ENCODE assay signal across 19 cellular contexts in genomic region chr20:16125810-16126209, GRCh38.
DNase-seq lines count a peak whose midpoint lies in the region; ATAC-seq and TF ChIP-seq lines count a peak whose summit lies in the region.
"Had no signal": no experiment of that assay in that cellular context is flagged by ENCODE, and none has a peak within 500 bp of the region (broad histone marks: within the 10 kb centered on the region; RNA-seq: fewer than 3 reads in every experiment).

No MANE protein-coding gene starts in this region.

- H3K79me2 ChIP-seq in trophoblast cell (ENCODE audit: control insufficient read depth, insufficient read depth, low read length, poor library complexity) (no peaks in the 10 kb centered on the region), H9 (ENCODE audit: insufficient read depth, low read length) (no peaks in the 10 kb centered on the region)

- H3K27ac ChIP-seq in SJSA1 (peak overlapping the region; percentile 96), trophoblast cell (ENCODE audit: low read depth, low read length) (no peak overlapping the region), H9 (ENCODE audit: insufficient read length, low read depth, low read length) (no peak overlapping the region)
- H3K27ac ChIP-seq: adrenal gland, KMS-11 had no signal

- H2BK12ac ChIP-seq in trophoblast cell (ENCODE audit: low read length) (no peak overlapping the region), H9 (ENCODE audit: insufficient read length, low read depth, low read length) (no peak overlapping the region)

- intact Hi-C loops in left ventricle myocardium superior (cut with micrococcal nuclease): no loop called here

- no peak overlapping the region for H3K56ac ChIP-seq in H9 (ENCODE audit: insufficient read length, low read depth, low read length)

- no peak overlapping the region for H3T11ph ChIP-seq in H9 (ENCODE audit: low read length)

- H2AK5ac ChIP-seq in trophoblast cell (ENCODE audit: low read length) (no peak overlapping the region), H9 (ENCODE audit: insufficient read length, low read length) (no peak overlapping the region)

- no CpG with 5 or more reads among the region's 4 CpGs for WGBS in trophoblast cell (ENCODE audit: extremely low coverage, insufficient coverage, insufficient read length)
- no CpG with 5 or more reads among the region's 4 CpGs for WGBS in H9 (ENCODE audit: extremely low coverage, insufficient read length, low lambda C conversion rate)

- H4K12ac ChIP-seq in trophoblast cell (ENCODE audit: low read depth, low read length): no peak overlapping the region

- H2BK15ac ChIP-seq in H9 (ENCODE audit: low read depth, low read length): no peak overlapping the region

- no peak overlapping the region for H3K4me3 ChIP-seq in SJSA1
- no peak overlapping the region for H3K4me3 ChIP-seq in trophoblast cell (ENCODE audit: low read depth, low read length)
- H3K4me3 ChIP-seq: adrenal gland had no signal

- H3K23ac ChIP-seq in trophoblast cell (ENCODE audit: low read length): no peak overlapping the region
- H3K23ac ChIP-seq in H9 (ENCODE audit: insufficient read length, low read depth, low read length): no peak overlapping the region

- H3K27me3 Mint-ChIP-seq in H9 (ENCODE audit: low read depth): no peaks in the 10 kb centered on the region; the same call in 1 of the 2 replicates
- H3K27me3 Mint-ChIP-seq: CD4-positive, CD25-positive, alpha-beta regulatory T cell had no signal

- no peaks in the 10 kb centered on the region for H4K20me1 ChIP-seq in H9 (ENCODE audit: control insufficient read depth, insufficient read depth, insufficient read length)

- H3K27me3 ChIP-seq in SJSA1 (replicated peaks) (no peaks in the 10 kb centered on the region), trophoblast cell (ENCODE audit: insufficient read depth, low read length) (no peaks in the 10 kb centered on the region), H9 (ENCODE audit: insufficient read depth, low read length) (no peaks in the 10 kb centered on the region)
- H3K27me3 ChIP-seq: adrenal gland had no signal

- no peaks in the 10 kb centered on the region for H3K4me1 Mint-ChIP-seq in H9
- H3K4me1 Mint-ChIP-seq: CD4-positive, CD25-positive, alpha-beta regulatory T cell; T-cell had no signal

- H3K9me3 ChIP-seq in SJSA1 (replicated peaks) (no peaks in the 10 kb centered on the region), trophoblast cell (ENCODE audit: insufficient read depth, low read depth, low read length) (no peaks in the 10 kb centered on the region), H9 (ENCODE audit: control insufficient read depth, low read depth, low read length) (no peaks in the 10 kb centered on the region)
- H3K9me3 ChIP-seq: adrenal gland had no signal

- H4K91ac ChIP-seq in trophoblast cell (ENCODE audit: low read depth, low read length) (no peak overlapping the region), H9 (ENCODE audit: insufficient read length, low read depth, low read length) (no peak overlapping the region)

- no peak overlapping the region for H2AFZ ChIP-seq in trophoblast cell (ENCODE audit: insufficient read depth, low read length, poor library complexity)
- H2AFZ ChIP-seq in H9 (ENCODE audit: low read length): no peak overlapping the region

- H3K9ac ChIP-seq in trophoblast cell (ENCODE audit: low read length) (no peak overlapping the region), H9 (ENCODE audit: extremely low read depth, insufficient read length, low read length) (no peak overlapping the region)
- H3K9ac ChIP-seq: KMS-11 had no signal

- H3K23me2 ChIP-seq in H9 (ENCODE audit: insufficient read length, low read depth, low read length, poor library complexity, severe bottlenecking): no peaks in the 10 kb centered on the region

- H3K4ac ChIP-seq in trophoblast cell (ENCODE audit: low read depth, low read length): no peak overlapping the region
- no peak overlapping the region for H3K4ac ChIP-seq in H9 (ENCODE audit: low read depth, low read length)

- no peak for TF ChIP-seq CTCF in H9 (conservative IDR thresholded peaks at IDR 0.05)

- H3K18ac ChIP-seq in trophoblast cell (ENCODE audit: low read length) (no peak overlapping the region), H9 (ENCODE audit: insufficient read length, low read depth, low read length) (no peak overlapping the region)

- H2BK120ac ChIP-seq in trophoblast cell (ENCODE audit: insufficient read depth, low read length, poor library complexity): no peak overlapping the region
- H2BK120ac ChIP-seq in H9 (ENCODE audit: low read depth, low read length, poor library complexity, severe bottlenecking): no peak overlapping the region

- no peak overlapping the region for H3K4me3 Mint-ChIP-seq in H9
- H3K4me3 Mint-ChIP-seq: CD4-positive, CD25-positive, alpha-beta regulatory T cell; nephron progenitor cell; T-cell had no signal

- H4K8ac ChIP-seq in trophoblast cell (ENCODE audit: low read depth, low read length) (no peak overlapping the region), H9 (replicated peaks; ENCODE audit: insufficient read length, low read depth, low read length) (no peak overlapping the region)

- H3K14ac ChIP-seq in trophoblast cell (ENCODE audit: low read length) (no peak overlapping the region), H9 (ENCODE audit: insufficient read depth, low read length) (no peak overlapping the region)

- no peak overlapping the region for H2BK20ac ChIP-seq in H9 (ENCODE audit: low read depth, low read length, poor library complexity, severe bottlenecking)

- H3K36me3 Mint-ChIP-seq in H9 (ENCODE audit: insufficient read depth in 1 of 3, low read depth in 3 of 3): peaks cover 0 to 11% (median 0%) of the 10 kb centered on the region in 3 experiments; a peak in 3 of 7 replicates
- H3K36me3 Mint-ChIP-seq: CD4-positive, CD25-positive, alpha-beta regulatory T cell; T-cell had no signal

- H2BK5ac ChIP-seq in trophoblast cell (ENCODE audit: low read depth, low read length, poor library complexity): no peak overlapping the region
- no peak overlapping the region for H2BK5ac ChIP-seq in H9 (ENCODE audit: insufficient read length, low read length)

- no peak overlapping the region for H4K5ac ChIP-seq in H9 (ENCODE audit: insufficient read length, low read depth, low read length)

- peaks cover 3 to 6% of the 10 kb centered on the region in 2 experiments; a peak in 1 of 5 replicates for H3K9me3 Mint-ChIP-seq in H9
- H3K9me3 Mint-ChIP-seq: nephron progenitor cell had no signal

- ATAC-seq in left ventricle myocardium superior (peak; percentile 99), GM21528 (IDR thresholded peaks at IDR 0.05; ENCODE audit: low FRiP score, unreplicated experiment) (no peak)
- ATAC-seq: esophagus mucosa, T-cell had no signal

- peak; percentile 30 for DNase-seq in EH (ENCODE audit: low read depth)
- DNase-seq in SJSA1 (ENCODE audit: low read depth in 1 of 2, low spot score in 2 of 2): peak in 1 of 2 experiments; percentile 65
- DNase-seq in left ventricle myocardium superior: peak; percentile 31
- peak; percentile 54 to 82 for DNase-seq in trophoblast cell
- DNase-seq in dermis blood vessel endothelial cell: no peak
- no peak for DNase-seq in H9
- DNase-seq in activated CD4-positive, CD25-positive, alpha-beta regulatory T cell treated with anti-CD3 and anti-CD28 coated beads, Interleukin-2, amount 50 U/mL, for 72 hours: no peak
- DNase-seq: ACHN; activated CD4-positive, alpha-beta T cell treated with anti-CD3 and anti-CD28 coated beads, Interleukin-2, amount 50 U/mL, for 4 hours; activated gamma-delta T cell treated with Interleukin-2 at 50 U/mL for 16 hours; adrenal gland; CD4-positive, CD25-positive, alpha-beta regulatory T cell; NCI-H1105; NCI-H524; nephron progenitor cell; T-cell had no signal

- H3K36me3 ChIP-seq in SJSA1 (no peaks in the 10 kb centered on the region), trophoblast cell (ENCODE audit: control insufficient read depth in 1 of 2, insufficient read depth in 2 of 2, low read length in 2 of 2) (no peaks in the 10 kb centered on the region)
- H3K36me3 ChIP-seq: adrenal gland had no signal

- H3K27ac Mint-ChIP-seq in H9: no peak overlapping the region
- H3K27ac Mint-ChIP-seq: CD4-positive, CD25-positive, alpha-beta regulatory T cell; nephron progenitor cell; T-cell had no signal

- H3K79me1 ChIP-seq in trophoblast cell (ENCODE audit: low read length) (no peaks in the 10 kb centered on the region), H9 (ENCODE audit: insufficient read depth, low read depth, low read length, poor library complexity, severe bottlenecking) (no peaks in the 10 kb centered on the region)

- H3K4me2 ChIP-seq in trophoblast cell (ENCODE audit: low read length) (no peak overlapping the region), H9 (ENCODE audit: insufficient read depth, insufficient read length, low read length) (no peak overlapping the region)
- H3K4me2 ChIP-seq: KMS-11 had no signal

- H3K4me1 ChIP-seq in SJSA1 (replicated peaks) (peaks cover 37% of the 10 kb centered on the region), trophoblast cell (ENCODE audit: control insufficient read depth in 1 of 2, insufficient read depth in 2 of 2, low read length in 2 of 2) (no peaks in the 10 kb centered on the region), H9 (ENCODE audit: insufficient read depth, low read length) (no peaks in the 10 kb centered on the region)
- H3K4me1 ChIP-seq: adrenal gland had no signal

Comparison
In these comparisons a context has a peak if more than half of its experiments do, and no peak if none do; other contexts are left out.
1. DNase-seq: peak in EH (single experiment), left ventricle myocardium superior (single experiment) and trophoblast cell (2 of 2); none in dermis blood vessel endothelial cell (single experiment), H9 (single experiment) and activated CD4-positive, CD25-positive, alpha-beta regulatory T cell treated with anti-CD3 and anti-CD28 coated beads, Interleukin-2, amount 50 U/mL, for 72 hours (single experiment).